Comparison of ENCODE assay signal across 33 cellular contexts in genomic region chr3:105639131-105639530, GRCh38.
"Had no signal": no experiment of that assay in that cellular context is flagged by ENCODE, and none has a peak within 500 bp of the region (broad histone marks: within the 10 kb centered on the region; RNA-seq: fewer than 3 reads in every experiment).

No MANE protein-coding gene starts in this region.

- H3K4me3 ChIP-seq: adrenal gland, body of pancreas, breast epithelium, cardiac muscle cell had no signal

- H3K9me3 ChIP-seq: adrenal gland, body of pancreas, breast epithelium had no signal

- H3K4me1 ChIP-seq: adrenal gland, body of pancreas, breast epithelium had no signal

- DNase-seq: activated effector memory CD4-positive, alpha-beta T cell treated with anti-CD3 and anti-CD28 coated beads, Interleukin-2, amount 50 U/mL, for 16 hours; activated effector memory CD4-positive, alpha-beta T cell treated with Interleukin-2 at 50 U/mL for 16 hours; activated gamma-delta T cell; activated gamma-delta T cell treated with Interleukin-2 at 50 U/mL for 16 hours; activated naive CD4-positive, alpha-beta T cell; activated naive CD4-positive, alpha-beta T cell treated with anti-CD3 and anti-CD28 coated beads for 36 hours; activated naive CD4-positive, alpha-beta T cell treated with anti-CD3 and anti-CD28 coated beads, Interleukin-2, amount 10 ng/mL, durations not matched to agents 7 days and 5 days; activated naive CD4-positive, alpha-beta T cell treated with anti-CD3 and anti-CD28 coated beads, Interleukin-2, amount 50 U/mL, for 16 hours; activated naive CD4-positive, alpha-beta T cell treated with Interleukin-2 at 50 U/mL for 16 hours; activated naive CD8-positive, alpha-beta T cell treated with anti-CD3 and anti-CD28 coated beads for 36 hours; activated naive CD8-positive, alpha-beta T cell treated with anti-CD3 and anti-CD28 coated beads, Interleukin-2, amount 10 ng/mL, durations not matched to agents 7 days and 5 days; activated naive CD8-positive, alpha-beta T cell treated with anti-CD3 and anti-CD28 coated beads, Interleukin-2, amount 50 U/mL, for 24 hours; activated T-cell treated with anti-CD3 and anti-CD28 coated beads, Interleukin-2, amount 50 U/mL, for 1 hour; activated T-cell treated with anti-CD3 and anti-CD28 coated beads, Interleukin-2, amount 50 U/mL, for 24 hours; activated T-cell treated with anti-CD3 and anti-CD28 coated beads, Interleukin-2, amount 50 U/mL, for 4 hours; activated T-cell treated with anti-CD3 and anti-CD28 coated beads, Interleukin-2, amount 50 U/mL, for 48 hours; activated T-cell treated with anti-CD3 and anti-CD28 coated beads, Interleukin-2, amount 50 U/mL, for 72 hours; adrenal gland; amniotic stem cell; amygdala; anterior cingulate cortex; aorta; body of pancreas; brain microvascular endothelial cell; caudate nucleus; central memory CD4-positive, alpha-beta T cell; cerebellar nuclear complex had no signal

- H3K27ac ChIP-seq: adrenal gland, body of pancreas, brain microvascular endothelial cell, breast epithelium, cardiac muscle cell had no signal

- H3K27me3 ChIP-seq: adrenal gland, body of pancreas, brain microvascular endothelial cell, breast epithelium, cardiac muscle cell had no signal

- ATAC-seq: activated naive CD4-positive, alpha-beta T cell treated with anti-CD3 and anti-CD28 coated beads, Interleukin-2, amount 50 U/mL, for 72 hours; activated naive CD8-positive, alpha-beta T cell treated with anti-CD3 and anti-CD28 coated beads, Interleukin-2, amount 50 U/mL, for 24 hours; activated T-cell treated with anti-CD3 and anti-CD28 coated beads, Interleukin-2, amount 50 U/mL, for 4 hours; activated T-cell treated with anti-CD3 and anti-CD28 coated beads, Interleukin-2, amount 50 U/mL, for 72 hours; activated T-helper 17 cell treated with anti-CD3 and anti-CD28 coated beads, Interleukin-2, amount 50 U/mL, for 72 hours; body of pancreas had no signal

- H3K36me3 ChIP-seq: adrenal gland, brain microvascular endothelial cell, breast epithelium, cardiac muscle cell had no signal

- FAIRE-seq: astrocyte, bronchial epithelial cell had no signal
